ENCODE assay signal across 10 cellular contexts in the genomic region with DNA sequence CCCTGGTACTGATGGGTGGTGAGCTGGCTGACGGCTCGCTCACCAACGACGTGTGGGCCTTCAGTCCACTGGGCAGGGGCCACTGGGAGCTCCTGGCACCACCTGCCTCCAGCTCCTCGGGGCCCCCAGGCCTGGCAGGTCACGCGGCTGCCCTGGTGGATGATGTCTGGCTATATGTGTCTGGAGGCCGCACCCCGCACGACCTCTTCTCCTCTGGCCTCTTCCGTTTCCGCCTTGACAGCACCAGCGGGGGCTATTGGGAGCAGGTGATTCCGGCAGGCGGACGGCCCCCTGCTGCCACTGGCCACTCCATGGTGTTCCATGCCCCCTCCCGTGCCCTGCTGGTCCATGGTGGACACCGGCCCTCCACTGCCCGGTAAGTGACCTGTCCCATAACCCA. TPM values are rescaled to one million over a fixed set of nuclear protein-coding genes. Genes with fewer than 3 reads are reported as not detected.
"Had no signal": no experiment of that assay in that cellular context is flagged by ENCODE, and none has a peak within 500 bp of the region (broad histone marks: within the 10 kb centered on the region; RNA-seq: fewer than 3 reads in every experiment).

No MANE protein-coding gene starts in this region.

- H3K9ac ChIP-seq: GM23248 had no signal

- H3K27ac ChIP-seq: GM23248 had no signal

- H3K27ac Mint-ChIP-seq: HFFc6 had no signal

- H2AFZ ChIP-seq: GM23248 had no signal

- H3K4me3 Mint-ChIP-seq: HFFc6 had no signal

- ATAC-seq: HCT116, K562 had no signal

- H3K9me3 ChIP-seq: HAP-1 had no signal

- DNase-seq: GM23248, GOT3, H7, HFFc6, IMR-90, KG1 had no signal

- FAIRE-seq: HTR-8/SVneo, K562 had no signal

- H3K9me3 Mint-ChIP-seq: HFFc6 had no signal

- H3K4me3 ChIP-seq: GM23248, HAP-1, K562 had no signal

RNA-seq across cellular contexts. Expression of gene TMEM145, which starts 22.9 kb away (rescaled TPM):
- total RNA-seq: GM23248 had no signal
- polyA plus RNA-seq: GM23248 had no signal

RNA-seq across cellular contexts. Expression of gene CNFN, which starts 54.1 kb away (rescaled TPM):
- total RNA-seq: GM23248, IMR-90 had no signal
